ENCODE assay signal across 1 cellular context in genomic region chr5:180126716-180127681, GRCh38.
TF ChIP-seq lines count a peak whose summit lies in the region.

No MANE protein-coding gene starts in this region.

TF ChIP-seq in K562, 482 proteins besides CTCF, POLR2A, EP300 and RAD21 (continued from another document):
- no peak for TF ChIP-seq MNT (conservative IDR thresholded peaks at IDR 0.05)
- peak; percentile 46; the same call in 1 of the 2 replicates for TF ChIP-seq EGR1 (conservative IDR thresholded peaks at IDR 0.05)
- 0 out of 4 replicates have a peak, but pooled peaks of 1 of the 2 experiments have one; percentile 10 for TF ChIP-seq NRF1 (conservative IDR thresholded peaks at IDR 0.05 in 1 of 2, IDR thresholded peaks at IDR 0.05 in 1 of 2)
- 0 out of 2 replicates have a peak, but pooled peaks have one; percentile 20 for TF ChIP-seq NR2C2 (CRISPR knock-in tag; IDR thresholded peaks at IDR 0.05)
- no peak for TF ChIP-seq NR2C2 (tag; IDR thresholded peaks at IDR 0.05)
- no peak for TF ChIP-seq HMG20A (CRISPR knock-in tag; conservative IDR thresholded peaks at IDR 0.05)
- peak; percentile 36 for TF ChIP-seq NFE2 (IDR thresholded peaks at IDR 0.05; ENCODE audit: low read depth)
- no peak for TF ChIP-seq SPI1 (IDR thresholded peaks at IDR 0.05; ENCODE audit: borderline replicate concordance, low read depth, low read length)
- TF ChIP-seq HOMEZ (CRISPR knock-in tag; IDR thresholded peaks at IDR 0.05): no peak
